ENCODE assay signal across 8 cellular contexts in the genomic region with DNA sequence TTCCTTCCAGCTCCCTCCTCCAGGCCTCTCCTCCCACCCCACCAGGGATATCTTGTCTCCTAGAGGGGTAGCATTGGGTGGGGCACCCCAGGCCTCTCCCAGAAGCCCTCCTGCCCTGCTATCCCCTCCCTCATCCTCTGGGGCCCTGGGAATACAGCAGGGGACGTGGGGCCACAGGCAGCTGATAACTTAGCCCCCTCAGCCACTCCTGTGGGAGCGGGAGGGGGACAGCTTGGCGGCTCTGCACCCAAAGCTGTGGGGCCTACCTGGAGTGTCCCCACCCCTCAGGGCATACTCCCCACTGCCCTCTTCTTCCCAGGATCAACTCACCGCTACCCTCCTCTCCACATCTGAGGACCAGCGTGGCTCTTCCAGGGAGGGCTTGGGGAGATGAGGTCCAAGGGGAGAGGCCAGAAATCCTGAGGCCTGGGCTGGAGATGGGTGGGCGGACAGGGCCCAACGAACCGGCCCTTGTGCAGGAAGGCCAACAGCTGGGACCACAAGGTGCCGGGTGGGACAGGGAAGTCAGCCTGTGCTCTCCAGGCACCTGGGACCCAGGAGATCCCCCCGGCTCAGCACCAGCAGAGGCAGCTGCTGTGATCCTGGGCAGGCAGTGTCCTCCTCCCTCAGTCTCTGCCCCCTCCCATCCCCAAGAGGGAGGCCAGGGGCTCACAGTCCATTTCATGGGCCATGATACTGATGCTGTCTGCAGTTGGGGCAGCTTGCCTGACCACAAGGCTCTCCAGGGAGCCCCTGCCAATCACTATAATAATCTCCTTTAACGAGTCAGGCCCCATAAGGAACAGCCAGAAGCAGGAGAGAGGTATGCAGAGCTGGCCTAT. TPM values are rescaled to one million over a fixed set of nuclear protein-coding genes. Genes with fewer than 3 reads are reported as not detected.
A peak's percentile ranks its signal among the peaks of the same experiment; 100 is the strongest.
DNase-seq lines count a peak whose midpoint lies in the region; ATAC-seq lines count a peak whose summit lies in the region.
"Had no signal": no experiment of that assay in that cellular context is flagged by ENCODE, and none has a peak within 500 bp of the region (broad histone marks: within the 10 kb centered on the region; RNA-seq: fewer than 3 reads in every experiment).

No MANE protein-coding gene starts in this region.

- H3K9me3 ChIP-seq in Karpas-422 (ENCODE audit: low read length) (no peaks in the 10 kb centered on the region), subcutaneous abdominal adipose tissue (ENCODE audit: control insufficient read depth in 5 of 5, low read length in 5 of 5) (no peaks in the 10 kb centered on the region)
- H3K9me3 ChIP-seq: testis had no signal

- DNase-seq in Karpas-422 (peak; percentile 63), islet precursor cell (peak; percentile 77), NCI-H748 treated with DMSO at 0.1 percent for 48 hours (lab: John Stamatoyannopoulos, UW) (no peak), ureter (ENCODE audit: low spot score) (no peak)
- DNase-seq in activated naive CD4-positive, alpha-beta T cell treated with anti-CD3 and anti-CD28 coated beads, Interleukin-2, amount 50 U/mL, for 72 hours (ENCODE audit: low spot score in 2 of 2) = peak in 1 of 2 donors; percentile 71
- DNase-seq: testis had no signal

- H3K9me3 Mint-ChIP-seq in activated naive CD4-positive, alpha-beta T cell treated with anti-CD3 and anti-CD28 coated beads, Interleukin-2, amount 50 U/mL, for 72 hours = no peaks in the 10 kb centered on the region

- H4K20me1 ChIP-seq in Karpas-422 (ENCODE audit: insufficient read depth, low read depth, low read length) = no peaks in the 10 kb centered on the region

- H3K36me3 Mint-ChIP-seq in activated naive CD4-positive, alpha-beta T cell treated with anti-CD3 and anti-CD28 coated beads, Interleukin-2, amount 50 U/mL, for 72 hours = peaks cover 0 to 20% of the 10 kb centered on the region in 2 donors

- H3K79me2 ChIP-seq in Karpas-422 (ENCODE audit: low read length) = no peaks in the 10 kb centered on the region

- H3K4me2 ChIP-seq in Karpas-422 (ENCODE audit: low read depth, low read length, poor library complexity, severe bottlenecking) = peak overlapping the region; percentile 5

- H3K9me2 ChIP-seq in Karpas-422 (replicated peaks; ENCODE audit: insufficient read depth, low read length) = no peaks in the 10 kb centered on the region

- H3K27me3 ChIP-seq in Karpas-422 (ENCODE audit: low read length) (no peaks in the 10 kb centered on the region), subcutaneous abdominal adipose tissue (ENCODE audit: control insufficient read depth in 5 of 5, insufficient read depth in 4 of 5, low read length in 5 of 5) (no peaks in the 10 kb centered on the region)
- H3K27me3 ChIP-seq: testis had no signal

- peak; percentile 16 to 17 for ATAC-seq in activated naive CD4-positive, alpha-beta T cell treated with anti-CD3 and anti-CD28 coated beads, Interleukin-2, amount 50 U/mL, for 72 hours
- ATAC-seq in GM21723 (IDR thresholded peaks at IDR 0.05; ENCODE audit: unreplicated experiment) = no peak

- peak overlapping the region; percentile 28 for H3K9ac ChIP-seq in Karpas-422 (ENCODE audit: low read length)
- H3K9ac ChIP-seq in subcutaneous abdominal adipose tissue (ENCODE audit: low read length in 5 of 5) = no peak overlapping the region

- peak overlapping the region; percentile 81 to 93 for H3K27ac Mint-ChIP-seq in activated naive CD4-positive, alpha-beta T cell treated with anti-CD3 and anti-CD28 coated beads, Interleukin-2, amount 50 U/mL, for 72 hours

- no peak overlapping the region for H3K4me3 ChIP-seq in Karpas-422 (ENCODE audit: low read length)
- H3K4me3 ChIP-seq in subcutaneous abdominal adipose tissue (ENCODE audit: low read depth in 1 of 5, low read length in 5 of 5) = no peak overlapping the region
- H3K4me3 ChIP-seq: testis had no signal

- peaks cover 76% of the 10 kb centered on the region for H3K4me1 ChIP-seq in Karpas-422 (ENCODE audit: low read length)
- peaks cover 4 to 59% (median 48%) of the 10 kb centered on the region in 5 donors for H3K4me1 ChIP-seq in subcutaneous abdominal adipose tissue (ENCODE audit: control insufficient read depth in 5 of 5, insufficient read depth in 5 of 5, low read length in 5 of 5)

- H3K27ac ChIP-seq in Karpas-422 (ENCODE audit: low read length) (peak overlapping the region; percentile 83), subcutaneous abdominal adipose tissue (ENCODE audit: low read depth, low read length) (peak overlapping the region; percentile 73)

- H3K36me3 ChIP-seq in Karpas-422 (ENCODE audit: insufficient read depth, low read length) = no peaks in the 10 kb centered on the region
- H3K36me3 ChIP-seq in subcutaneous abdominal adipose tissue (ENCODE audit: control insufficient read depth in 5 of 5, insufficient read depth in 5 of 5, low read length in 5 of 5) = peaks cover 0 to 60% (median 49%) of the 10 kb centered on the region in 5 donors

- H2AFZ ChIP-seq in Karpas-422 (ENCODE audit: low read length) = no peak overlapping the region

RNA-seq across cellular contexts. Expression of gene NEAT1, which starts 23.2 kb away (rescaled TPM):
- 36.5 and 74.7 TPM in 2 replicates for total RNA-seq in Karpas-422 (2014; rRNA removed; shearing (Covaris generic); ENCODE audit: low replicate concordance)
- 1,000 to 10,000 TPM in 1 of 2 donors, 100 to 1,000 TPM in 1; 836 to 2,329 TPM for total RNA-seq in activated naive CD4-positive, alpha-beta T cell treated with anti-CD3 and anti-CD28 coated beads, Interleukin-2, amount 50 U/mL, for 72 hours
- total RNA-seq in ureter = 1,155 TPM

RNA-seq across cellular contexts. Expression of gene MALAT1, which starts 53.0 kb away (rescaled TPM):
- total RNA-seq in Karpas-422 (2014; rRNA removed; shearing (Covaris generic); ENCODE audit: low replicate concordance) = 3,783 and 4,167 TPM in 2 replicates
- total RNA-seq in activated naive CD4-positive, alpha-beta T cell treated with anti-CD3 and anti-CD28 coated beads, Interleukin-2, amount 50 U/mL, for 72 hours = over 10,000 TPM in 1 of 2 donors, 1,000 to 10,000 TPM in 1; 7,127 to 16,609 TPM
- total RNA-seq in ureter = 19,443 TPM

RNA-seq across cellular contexts. Expression of gene FRMD8, which starts 59.4 kb away (rescaled TPM):
- 48.5 and 102 TPM in 2 replicates for total RNA-seq in Karpas-422 (2014; rRNA removed; shearing (Covaris generic); ENCODE audit: low replicate concordance)
- total RNA-seq in activated naive CD4-positive, alpha-beta T cell treated with anti-CD3 and anti-CD28 coated beads, Interleukin-2, amount 50 U/mL, for 72 hours = 10 to 100 TPM; 39.7 to 53.4 TPM
- total RNA-seq in ureter = 31.2 TPM

Comparison
In these comparisons a context has a peak if more than half of its experiments do, and no peak if none do; other contexts are left out.
1. DNase-seq: peak in Karpas-422 (single experiment) and islet precursor cell (single experiment); none in NCI-H748 treated with DMSO at 0.1 percent for 48 hours (single experiment) and ureter (single experiment).
2. RNA of gene NEAT1, which starts 23.2 kb away (total RNA-seq): 836 to 2,329 TPM in activated naive CD4-positive, alpha-beta T cell treated with anti-CD3 and anti-CD28 coated beads, Interleukin-2, amount 50 U/mL, for 72 hours and 1,155 TPM in ureter (single experiment); 36.5 to 74.7 TPM in Karpas-422; every median in the first group is over 10 times any median in the second.